ENCODE assay signal across 8 cellular contexts in genomic region chr11:14905104-14906033, GRCh38. TPM values are rescaled to one million over a fixed set of nuclear protein-coding genes. Genes with fewer than 3 reads are reported as not detected.
DNase-seq lines count a peak whose midpoint lies in the region; ATAC-seq and TF ChIP-seq lines count a peak whose summit lies in the region.

No MANE protein-coding gene starts in this region.

- CTCF ChIA-PET in PC-9 (lab: Charles Lee), result no interaction called here

- H3K79me2 ChIP-seq in PC-9 (ENCODE audit: low read depth), result no peaks in the 10 kb centered on the region

- H3K4me3 ChIP-seq in iPS-11a (ENCODE audit: low read depth, low read length) (peak overlapping the region; percentile 8), PC-9 (no peak overlapping the region)

- intact Hi-C loops in PC-9 (cut with micrococcal nuclease; ENCODE audit: unreplicated experiment), result loop anchor here (5.0 to 10.0 kb wide), 3 partner anchors 99 to 169 kb away; partner anchors contain the start of gene CALCB

- H3K4me2 ChIP-seq in PC-9, result no peak overlapping the region

- no TSS peak for BruUV-seq in PC-9 (replicated peaks; lab: Mats Ljungman, UMichigan)

- no peak overlapping the region for H2AFZ ChIP-seq in PC-9

- no peaks in the 10 kb centered on the region for H3K9me3 ChIP-seq in PC-9 (ENCODE audit: insufficient read depth, low read depth)

- no peaks in the 10 kb centered on the region for H3F3A ChIP-seq in PC-9 (ENCODE audit: insufficient read depth, low read depth)

- H3K36me3 ChIP-seq in PC-9 (ENCODE audit: low read depth), result no peaks in the 10 kb centered on the region

- peak; percentile 53 for ATAC-seq in HG02852 (IDR thresholded peaks at IDR 0.05; ENCODE audit: unreplicated experiment)

- no peaks in the 10 kb centered on the region for H3K27me3 ChIP-seq in PC-9 (ENCODE audit: insufficient read depth, low read depth)

- no peaks in the 10 kb centered on the region for H3K9me2 ChIP-seq in PC-9 (ENCODE audit: insufficient read depth)

- in situ Hi-C loops in GM13977 (cut with MboI; ENCODE audit: low pct_unique_long_range_greater_than_20kb, low sequenced_read_pairs, unreplicated experiment), result loop anchor here (10.0 to 25.0 kb wide), 3 partner anchors 118 to 371 kb away; no protein-coding TSS in a partner anchor

- no peaks in the 10 kb centered on the region for H4K20me1 ChIP-seq in PC-9 (ENCODE audit: insufficient read depth)

- DNase-seq in GM13977 (ENCODE audit: low spot score) (peak; percentile 74), RPMI8226 (peak; percentile 72), NCI-H1105 (lab: John Stamatoyannopoulos, UW) (no peak), PC-9 (no peak)
- DNase-seq in activated naive CD8-positive, alpha-beta T cell treated with anti-CD3 and anti-CD28 coated beads, Interleukin-2, amount 50 U/mL, for 16 hours (ENCODE audit: low read depth, low spot score), result peak; percentile 34
- DNase-seq in stimulated activated CD4-positive, alpha-beta T cell treated with anti-CD3 and anti-CD28 coated beads, Interleukin-15, amount 100 ng/mL, for 24 hours, result peak; percentile 76

- H3K4me1 ChIP-seq in PC-9 (replicated peaks; ENCODE audit: insufficient read depth), result 0 out of 2 replicates have a peak, but pooled peaks cover 5% of the 10 kb centered on the region

- POLR2A ChIA-PET in PC-9 (lab: Charles Lee; ENCODE audit: unreplicated experiment), result no interaction called here

- TF ChIP-seq CTCF in GM13977 (IDR thresholded peaks at IDR 0.05; ENCODE audit: extremely low read depth, insufficient read depth, missing control alignments) (peak; percentile 59), PC-9 (conservative IDR thresholded peaks at IDR 0.05) (no peak)

- no peak overlapping the region for H3K27ac ChIP-seq in PC-9

RNA-seq across cellular contexts. Expression of gene CYP2R1, which starts 13.3 kb away (rescaled TPM):
- total RNA-seq in PC-9 (2021), result 7.1 and 7.2 TPM in 2 replicates

Comparison
In these comparisons a context has a peak if more than half of its experiments do, and no peak if none do; other contexts are left out.
1. DNase-seq: peak in GM13977 (single experiment), RPMI8226 (single experiment), activated naive CD8-positive, alpha-beta T cell treated with anti-CD3 and anti-CD28 coated beads, Interleukin-2, amount 50 U/mL, for 16 hours (single experiment) and stimulated activated CD4-positive, alpha-beta T cell treated with anti-CD3 and anti-CD28 coated beads, Interleukin-15, amount 100 ng/mL, for 24 hours (single experiment); none in NCI-H1105 (single experiment) and PC-9 (0 of 2).